1 cellular context compared by ENCODE assay signal in the genomic region with DNA sequence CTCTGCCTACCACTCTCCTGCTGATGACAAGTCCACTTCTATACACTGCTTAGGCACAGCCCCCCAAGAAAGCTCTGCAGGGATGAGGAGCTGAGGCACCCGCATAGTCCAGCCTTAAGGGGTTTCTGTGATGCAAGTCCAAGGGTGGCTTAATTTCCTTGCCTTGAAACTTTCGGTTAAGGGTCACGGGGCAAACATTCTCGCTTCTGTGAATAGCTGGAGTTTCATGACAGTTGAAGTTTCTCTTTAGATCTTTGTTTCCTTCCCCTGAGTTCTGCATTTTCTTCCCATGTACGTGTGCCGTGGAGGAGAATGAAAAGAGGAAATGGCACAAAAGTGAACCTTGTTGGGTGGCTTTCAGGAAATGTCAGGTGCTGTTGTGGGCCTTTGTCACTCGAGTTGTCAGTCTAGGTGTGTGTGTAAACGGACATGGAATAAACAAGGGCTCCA.
TF ChIP-seq lines count a peak whose summit lies in the region.

No MANE protein-coding gene starts in this region.

TF ChIP-seq in GM23338, 12 proteins besides CTCF, POLR2A, EP300 and RAD21 (continued from another document):
- TF ChIP-seq, protein P1, sequence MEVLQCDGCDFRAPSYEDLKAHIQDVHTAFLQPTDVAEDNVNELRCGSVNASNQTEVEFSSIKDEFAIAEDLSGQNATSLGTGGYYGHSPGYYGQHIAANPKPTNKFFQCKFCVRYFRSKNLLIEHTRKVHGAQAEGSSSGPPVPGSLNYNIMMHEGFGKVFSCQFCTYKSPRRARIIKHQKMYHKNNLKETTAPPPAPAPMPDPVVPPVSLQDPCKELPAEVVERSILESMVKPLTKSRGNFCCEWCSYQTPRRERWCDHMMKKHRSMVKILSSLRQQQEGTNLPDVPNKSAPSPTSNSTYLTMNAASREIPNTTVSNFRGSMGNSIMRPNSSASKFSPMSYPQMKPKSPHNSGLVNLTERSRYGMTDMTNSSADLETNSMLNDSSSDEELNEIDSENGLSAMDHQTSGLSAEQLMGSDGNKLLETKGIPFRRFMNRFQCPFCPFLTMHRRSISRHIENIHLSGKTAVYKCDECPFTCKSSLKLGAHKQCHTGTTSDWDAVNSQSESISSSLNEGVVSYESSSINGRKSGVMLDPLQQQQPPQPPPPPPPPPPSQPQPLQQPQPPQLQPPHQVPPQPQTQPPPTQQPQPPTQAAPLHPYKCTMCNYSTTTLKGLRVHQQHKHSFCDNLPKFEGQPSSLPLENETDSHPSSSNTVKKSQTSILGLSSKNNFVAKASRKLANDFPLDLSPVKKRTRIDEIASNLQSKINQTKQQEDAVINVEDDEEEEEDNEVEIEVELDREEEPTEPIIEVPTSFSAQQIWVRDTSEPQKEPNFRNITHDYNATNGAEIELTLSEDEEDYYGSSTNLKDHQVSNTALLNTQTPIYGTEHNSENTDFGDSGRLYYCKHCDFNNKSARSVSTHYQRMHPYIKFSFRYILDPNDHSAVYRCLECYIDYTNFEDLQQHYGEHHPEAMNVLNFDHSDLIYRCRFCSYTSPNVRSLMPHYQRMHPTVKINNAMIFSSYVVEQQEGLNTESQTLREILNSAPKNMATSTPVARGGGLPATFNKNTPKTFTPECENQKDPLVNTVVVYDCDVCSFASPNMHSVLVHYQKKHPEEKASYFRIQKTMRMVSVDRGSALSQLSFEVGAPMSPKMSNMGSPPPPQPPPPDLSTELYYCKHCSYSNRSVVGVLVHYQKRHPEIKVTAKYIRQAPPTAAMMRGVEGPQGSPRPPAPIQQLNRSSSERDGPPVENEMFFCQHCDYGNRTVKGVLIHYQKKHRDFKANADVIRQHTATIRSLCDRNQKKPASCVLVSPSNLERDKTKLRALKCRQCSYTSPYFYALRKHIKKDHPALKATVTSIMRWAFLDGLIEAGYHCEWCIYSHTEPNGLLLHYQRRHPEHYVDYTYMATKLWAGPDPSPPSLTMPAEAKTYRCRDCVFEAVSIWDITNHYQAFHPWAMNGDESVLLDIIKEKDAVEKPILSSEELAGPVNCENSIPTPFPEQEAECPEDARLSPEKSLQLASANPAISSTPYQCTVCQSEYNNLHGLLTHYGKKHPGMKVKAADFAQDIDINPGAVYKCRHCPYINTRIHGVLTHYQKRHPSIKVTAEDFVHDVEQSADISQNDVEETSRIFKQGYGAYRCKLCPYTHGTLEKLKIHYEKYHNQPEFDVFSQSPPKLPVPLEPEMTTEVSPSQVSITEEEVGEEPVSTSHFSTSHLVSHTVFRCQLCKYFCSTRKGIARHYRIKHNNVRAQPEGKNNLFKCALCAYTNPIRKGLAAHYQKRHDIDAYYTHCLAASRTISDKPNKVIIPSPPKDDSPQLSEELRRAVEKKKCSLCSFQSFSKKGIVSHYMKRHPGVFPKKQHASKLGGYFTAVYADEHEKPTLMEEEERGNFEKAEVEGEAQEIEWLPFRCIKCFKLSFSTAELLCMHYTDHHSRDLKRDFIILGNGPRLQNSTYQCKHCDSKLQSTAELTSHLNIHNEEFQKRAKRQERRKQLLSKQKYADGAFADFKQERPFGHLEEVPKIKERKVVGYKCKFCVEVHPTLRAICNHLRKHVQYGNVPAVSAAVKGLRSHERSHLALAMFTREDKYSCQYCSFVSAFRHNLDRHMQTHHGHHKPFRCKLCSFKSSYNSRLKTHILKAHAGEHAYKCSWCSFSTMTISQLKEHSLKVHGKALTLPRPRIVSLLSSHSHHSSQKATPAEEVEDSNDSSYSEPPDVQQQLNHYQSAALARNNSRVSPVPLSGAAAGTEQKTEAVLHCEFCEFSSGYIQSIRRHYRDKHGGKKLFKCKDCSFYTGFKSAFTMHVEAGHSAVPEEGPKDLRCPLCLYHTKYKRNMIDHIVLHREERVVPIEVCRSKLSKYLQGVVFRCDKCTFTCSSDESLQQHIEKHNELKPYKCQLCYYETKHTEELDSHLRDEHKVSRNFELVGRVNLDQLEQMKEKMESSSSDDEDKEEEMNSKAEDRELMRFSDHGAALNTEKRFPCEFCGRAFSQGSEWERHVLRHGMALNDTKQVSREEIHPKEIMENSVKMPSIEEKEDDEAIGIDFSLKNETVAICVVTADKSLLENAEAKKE (CRISPR knock-in tag; IDR thresholded peaks at IDR 0.05) = no peak
- TF ChIP-seq ZNF331 (CRISPR knock-in tag; IDR thresholded peaks at IDR 0.05; ENCODE audit: low read depth) (no peak), NANOG (IDR thresholded peaks at IDR 0.05; ENCODE audit: borderline replicate concordance) (no peak)
- TF ChIP-seq, protein P2, sequence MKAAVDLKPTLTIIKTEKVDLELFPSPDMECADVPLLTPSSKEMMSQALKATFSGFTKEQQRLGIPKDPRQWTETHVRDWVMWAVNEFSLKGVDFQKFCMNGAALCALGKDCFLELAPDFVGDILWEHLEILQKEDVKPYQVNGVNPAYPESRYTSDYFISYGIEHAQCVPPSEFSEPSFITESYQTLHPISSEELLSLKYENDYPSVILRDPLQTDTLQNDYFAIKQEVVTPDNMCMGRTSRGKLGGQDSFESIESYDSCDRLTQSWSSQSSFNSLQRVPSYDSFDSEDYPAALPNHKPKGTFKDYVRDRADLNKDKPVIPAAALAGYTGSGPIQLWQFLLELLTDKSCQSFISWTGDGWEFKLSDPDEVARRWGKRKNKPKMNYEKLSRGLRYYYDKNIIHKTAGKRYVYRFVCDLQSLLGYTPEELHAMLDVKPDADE (IDR thresholded peaks at IDR 0.05) = no peak
TF ChIP-seq in GM23338: peak in this region for 0.
